27 cellular contexts compared by ENCODE assay signal in genomic region chr5:66923457-66923856, GRCh38.
"Had no signal": no experiment of that assay in that cellular context is flagged by ENCODE, and none has a peak within 500 bp of the region (broad histone marks: within the 10 kb centered on the region; RNA-seq: fewer than 3 reads in every experiment).

No MANE protein-coding gene starts in this region.

- H3K4me3 Mint-ChIP-seq: activated naive CD4-positive, alpha-beta T cell treated with anti-CD3 and anti-CD28 coated beads, Interleukin-2, amount 50 U/mL, for 24 hours; activated T-cell treated with anti-CD3 and anti-CD28 coated beads, Interleukin-2, amount 50 U/mL, for 24 hours; natural killer cell treated with Interleukin-12 subunit alpha and Interleukin-12 subunit beta and Interleukin-15 and Interleukin-18, amount 100 ng/mL, for 72 hours; T-helper 17 cell had no signal

- H3K9me3 ChIP-seq: body of pancreas, colonic mucosa, mucosa of descending colon, prostate gland, stomach, thyroid gland, upper lobe of right lung had no signal

- H3K27me3 ChIP-seq: body of pancreas, colonic mucosa, stomach, thyroid gland, upper lobe of right lung had no signal

- H3K4me1 ChIP-seq: body of pancreas, colonic mucosa, prostate gland, stomach, upper lobe of right lung had no signal

- H3K36me3 ChIP-seq: colonic mucosa, prostate gland, stomach, thyroid gland, upper lobe of right lung had no signal

- H3K4me3 ChIP-seq: body of pancreas, colonic mucosa, mucosa of descending colon, prostate gland, skin epidermis, stomach, thyroid gland, upper lobe of right lung had no signal

- H3K27ac Mint-ChIP-seq: activated naive CD4-positive, alpha-beta T cell treated with anti-CD3 and anti-CD28 coated beads, Interleukin-2, amount 50 U/mL, for 24 hours; activated T-cell treated with anti-CD3 and anti-CD28 coated beads, Interleukin-2, amount 50 U/mL, for 24 hours; activated T-helper 2 cell treated with anti-CD3 and anti-CD28 coated beads, Interferon-gamma antibody, Interleukin-2, Interleukin-4, amounts not matched to agents 10 μg/mL and 5 μg/mL and 100 μg/mL, durations not matched to agents 14 hours and 24 hours and 36 hours; natural killer cell treated with Interleukin-12 subunit alpha and Interleukin-12 subunit beta and Interleukin-15 and Interleukin-18, amount 100 ng/mL, for 72 hours; T-helper 17 cell had no signal

- H3K9me3 Mint-ChIP-seq: activated naive CD4-positive, alpha-beta T cell treated with anti-CD3 and anti-CD28 coated beads, Interleukin-2, amount 50 U/mL, for 24 hours; activated T-cell treated with anti-CD3 and anti-CD28 coated beads, Interleukin-2, amount 50 U/mL, for 24 hours; activated T-helper 2 cell treated with anti-CD3 and anti-CD28 coated beads, Interferon-gamma antibody, Interleukin-2, Interleukin-4, amounts not matched to agents 10 μg/mL and 5 μg/mL and 100 μg/mL, durations not matched to agents 14 hours and 24 hours and 36 hours; natural killer cell treated with Interleukin-12 subunit alpha and Interleukin-12 subunit beta and Interleukin-15 and Interleukin-18, amount 100 ng/mL, for 72 hours had no signal

- H3K36me3 Mint-ChIP-seq: activated naive CD4-positive, alpha-beta T cell treated with anti-CD3 and anti-CD28 coated beads, Interleukin-2, amount 50 U/mL, for 24 hours; natural killer cell treated with Interleukin-12 subunit alpha and Interleukin-12 subunit beta and Interleukin-15 and Interleukin-18, amount 100 ng/mL, for 72 hours had no signal

- FAIRE-seq: endometrium, frontal cortex, islet of Langerhans had no signal

- DNase-seq: activated CD4-positive, alpha-beta T cell treated with anti-CD3 and anti-CD28 coated beads, Interleukin-2, amount 50 U/mL, for 1 hour; activated CD4-positive, CD25-positive, alpha-beta regulatory T cell treated with anti-CD3 and anti-CD28 coated beads, Interleukin-2, amount 50 U/mL, for 72 hours; activated T-cell treated with anti-CD3 and anti-CD28 coated beads, Interleukin-2, amount 50 U/mL, for 24 hours; aorta; body of pancreas; cerebellar nuclear complex; colonic mucosa; effector CD8-positive, alpha-beta T cell; left ventricle myocardium superior; mucosa of descending colon; retina; stimulated activated CD4-positive, alpha-beta T cell treated with anti-CD3 and anti-CD28 coated beads, Interleukin-12 subunit alpha, Interleukin-12 subunit beta, amount 100 ng/mL, for 4 hours; stimulated activated CD4-positive, alpha-beta T cell treated with anti-CD3 and anti-CD28 coated beads, Interleukin-4, amount 100 ng/mL, for 1 hour; stomach; T-helper 17 cell; T1000; upper lobe of right lung had no signal

- H3K4me1 Mint-ChIP-seq: activated naive CD4-positive, alpha-beta T cell treated with anti-CD3 and anti-CD28 coated beads, Interleukin-2, amount 50 U/mL, for 24 hours had no signal

- ATAC-seq: body of pancreas; left ventricle myocardium superior; mucosa of descending colon; natural killer cell treated with Interleukin-12 subunit alpha and Interleukin-12 subunit beta and Interleukin-15 and Interleukin-18, amount 100 ng/mL, for 72 hours; sciatic nerve; T-helper 17 cell; upper lobe of right lung had no signal

- H3K27ac ChIP-seq: body of pancreas, colonic mucosa, prostate gland, skin epidermis, stomach, thyroid gland, upper lobe of right lung had no signal
